8 cellular contexts compared by ENCODE assay signal in the genomic region with DNA sequence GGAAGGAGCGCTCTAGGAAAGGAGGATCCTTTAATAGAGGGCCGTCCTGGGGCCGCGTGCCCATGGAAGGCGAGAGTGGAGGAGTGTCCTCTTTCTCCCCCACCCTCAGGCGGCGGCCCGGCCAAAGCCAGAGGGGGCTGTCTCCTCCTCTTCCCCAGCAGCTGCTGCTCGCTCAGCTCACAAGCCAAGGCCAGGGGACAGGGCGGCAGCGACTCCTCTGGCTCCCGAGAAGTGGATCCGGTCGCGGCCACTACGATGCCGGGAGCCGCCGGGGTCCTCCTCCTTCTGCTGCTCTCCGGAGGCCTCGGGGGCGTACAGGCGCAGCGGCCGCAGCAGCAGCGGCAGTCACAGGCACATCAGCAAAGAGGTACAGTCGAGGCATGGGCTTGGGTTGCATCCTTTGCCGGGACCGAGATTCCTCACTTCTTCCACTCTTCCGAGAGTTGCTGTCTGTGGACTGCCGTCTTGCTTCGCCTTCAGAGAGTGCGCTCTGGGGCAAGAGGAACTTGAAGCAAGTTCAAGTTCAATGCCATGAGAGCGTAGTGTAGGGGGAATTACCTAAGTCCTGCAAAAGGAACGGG. TPM values are rescaled to one million over a fixed set of nuclear protein-coding genes. Genes with fewer than 3 reads are reported as not detected.
DNase-seq lines count a peak whose midpoint lies in the region; ATAC-seq and TF ChIP-seq lines count a peak whose summit lies in the region.

Gene LAMA2, plus strand, starts transcription at position 148 of the 581 bp plus-strand sequence. Its CDS starts 108 bp downstream, at position 256.

- H3K9me3 ChIP-seq in A673 (ENCODE audit: low read depth, low read length, poor library complexity, severe bottlenecking) (no peaks in the 10 kb centered on the region), HUES64 (ENCODE audit: insufficient read depth, low read depth, low read length) (no peaks in the 10 kb centered on the region)

- BruUV-seq in A673 (replicated peaks; lab: Mats Ljungman, UMichigan) = no TSS peak

- no peak for TF ChIP-seq CTCF in A673 (conservative IDR thresholded peaks at IDR 0.05; ENCODE audit: low read depth, low read length)
- peak in 52 of 56 donors; percentile 16 to 72 (median 48) for TF ChIP-seq CTCF in dorsolateral prefrontal cortex (IDR thresholded peaks at IDR 0.05 in 54 of 56, conservative IDR thresholded peaks at IDR 0.05 in 2 of 56; ENCODE audit: low read depth in 1 of 56, partially characterized antibody in 56 of 56)

- H3K27me3 ChIP-seq in A673 (replicated peaks; ENCODE audit: insufficient read depth, low read depth, low read length, poor library complexity) (no peaks in the 10 kb centered on the region), HUES64 (ENCODE audit: insufficient read depth, low read length) (peaks cover 10% of the 10 kb centered on the region; the same call in 1 of the 2 replicates), dorsolateral prefrontal cortex (no peaks in the 10 kb centered on the region)

- H3K9ac ChIP-seq in HUES64 (ENCODE audit: low read depth, low read length) = peak within 1 kb of the TSS; percentile 53

- no peak within 1 kb of the TSS for H3K27ac Mint-ChIP-seq in stimulated activated effector memory CD8-positive, alpha-beta T cell treated with anti-CD3 and anti-CD28 coated beads, Interleukin-12 subunit alpha, Interleukin-12 subunit beta, amount 100 ng/mL, for 72 hours
- H3K27ac Mint-ChIP-seq in activated T-helper 1 cell treated with anti-CD3 and anti-CD28 coated beads, Interleukin-12 subunit alpha, Interleukin-12 subunit beta, Interleukin-2, Interleukin-4 antibody, amounts not matched to agents 30 ng/mL and 10 ng/mL and 1 ng/mL, durations not matched to agents 14 hours and 24 hours and 36 hours = no peak within 1 kb of the TSS

- H3K36me3 ChIP-seq in A673 (ENCODE audit: insufficient read depth, low read length, poor library complexity, severe bottlenecking) (no peaks in the 10 kb centered on the region), HUES64 (ENCODE audit: insufficient read depth, low read length) (no peaks in the 10 kb centered on the region)

- intact Hi-C loops in A673 (cut with micrococcal nuclease; ENCODE audit: unreplicated experiment) = no loop called here
- intact Hi-C loops in dorsolateral prefrontal cortex (cut with DNase I) = loop anchor here in 1 of 2 donors (5.0 kb wide), 1 partner anchor 61 kb away; no protein-coding TSS in a partner anchor
- intact Hi-C loops in activated T-helper 1 cell treated with anti-CD3 and anti-CD28 coated beads, Interleukin-12 subunit alpha, Interleukin-12 subunit beta, Interleukin-2, Interleukin-4 antibody, amounts not matched to agents 30 ng/mL and 10 ng/mL and 1 ng/mL, durations not matched to agents 14 hours and 24 hours and 36 hours (cut with micrococcal nuclease) = no loop called here

- H3K9me3 Mint-ChIP-seq in stimulated activated effector memory CD8-positive, alpha-beta T cell treated with anti-CD3 and anti-CD28 coated beads, Interleukin-12 subunit alpha, Interleukin-12 subunit beta, amount 100 ng/mL, for 72 hours = no peaks in the 10 kb centered on the region
- H3K9me3 Mint-ChIP-seq in activated T-helper 1 cell treated with anti-CD3 and anti-CD28 coated beads, Interleukin-12 subunit alpha, Interleukin-12 subunit beta, Interleukin-2, Interleukin-4 antibody, amounts not matched to agents 30 ng/mL and 10 ng/mL and 1 ng/mL, durations not matched to agents 14 hours and 24 hours and 36 hours = no peaks in the 10 kb centered on the region

- H3K4me1 ChIP-seq in A673 (ENCODE audit: insufficient read depth, low read length, poor library complexity, severe bottlenecking) (no peaks in the 10 kb centered on the region), HUES64 (ENCODE audit: insufficient read depth, low read length) (peaks cover 10% of the 10 kb centered on the region)

- peak; percentile 4 for DNase-seq in A673 (ENCODE audit: low spot score)
- peak; percentile 22 to 80 (median 66) for DNase-seq in dorsolateral prefrontal cortex
- DNase-seq in left lobe of liver (ENCODE audit: low spot score) = peak; percentile 46
- DNase-seq in stimulated activated effector memory CD8-positive, alpha-beta T cell treated with anti-CD3 and anti-CD28 coated beads, Interleukin-12 subunit alpha, Interleukin-12 subunit beta, amount 100 ng/mL, for 72 hours (ENCODE audit: low spot score in 2 of 2) = no peak
- DNase-seq in activated CD4-positive, alpha-beta T cell treated with anti-CD3 and anti-CD28 coated beads for 4 hours = no peak
- DNase-seq in activated T-helper 1 cell treated with anti-CD3 and anti-CD28 coated beads, Interleukin-12 subunit alpha, Interleukin-12 subunit beta, Interleukin-2, Interleukin-4 antibody, amounts not matched to agents 30 ng/mL and 10 ng/mL and 1 ng/mL, durations not matched to agents 14 hours and 24 hours and 36 hours (ENCODE audit: low spot score) = no peak
- no peak for DNase-seq in Kasumi-1 (lab: John Stamatoyannopoulos, UW)

- H3K4me3 Mint-ChIP-seq in stimulated activated effector memory CD8-positive, alpha-beta T cell treated with anti-CD3 and anti-CD28 coated beads, Interleukin-12 subunit alpha, Interleukin-12 subunit beta, amount 100 ng/mL, for 72 hours = peak within 1 kb of the TSS; percentile 45
- no peak within 1 kb of the TSS for H3K4me3 Mint-ChIP-seq in activated T-helper 1 cell treated with anti-CD3 and anti-CD28 coated beads, Interleukin-12 subunit alpha, Interleukin-12 subunit beta, Interleukin-2, Interleukin-4 antibody, amounts not matched to agents 30 ng/mL and 10 ng/mL and 1 ng/mL, durations not matched to agents 14 hours and 24 hours and 36 hours

- ATAC-seq in left lobe of liver = peak; percentile 66
- peak; percentile 63 for ATAC-seq in stimulated activated effector memory CD8-positive, alpha-beta T cell treated with anti-CD3 and anti-CD28 coated beads, Interleukin-12 subunit alpha, Interleukin-12 subunit beta, amount 100 ng/mL, for 72 hours

- peaks cover 15% of the 10 kb centered on the region for H3K4me1 Mint-ChIP-seq in stimulated activated effector memory CD8-positive, alpha-beta T cell treated with anti-CD3 and anti-CD28 coated beads, Interleukin-12 subunit alpha, Interleukin-12 subunit beta, amount 100 ng/mL, for 72 hours
- no peaks in the 10 kb centered on the region for H3K4me1 Mint-ChIP-seq in activated T-helper 1 cell treated with anti-CD3 and anti-CD28 coated beads, Interleukin-12 subunit alpha, Interleukin-12 subunit beta, Interleukin-2, Interleukin-4 antibody, amounts not matched to agents 30 ng/mL and 10 ng/mL and 1 ng/mL, durations not matched to agents 14 hours and 24 hours and 36 hours (ENCODE audit: low read depth)

- CTCF ChIA-PET in A673 (lab: Charles Lee) = no interaction called here

- H3K27ac ChIP-seq in A673 (ENCODE audit: low read depth, low read length, poor library complexity, severe bottlenecking) (no peak within 1 kb of the TSS), HUES64 (ENCODE audit: low read depth, low read length) (0 out of 2 replicates have a peak within 1 kb of the TSS, but pooled peaks have one; percentile 7), dorsolateral prefrontal cortex (peak within 1 kb of the TSS in 55 of 59 donors; percentile 1 to 87 (median 69))

- no peaks in the 10 kb centered on the region for H3K36me3 Mint-ChIP-seq in stimulated activated effector memory CD8-positive, alpha-beta T cell treated with anti-CD3 and anti-CD28 coated beads, Interleukin-12 subunit alpha, Interleukin-12 subunit beta, amount 100 ng/mL, for 72 hours
- no peaks in the 10 kb centered on the region for H3K36me3 Mint-ChIP-seq in activated T-helper 1 cell treated with anti-CD3 and anti-CD28 coated beads, Interleukin-12 subunit alpha, Interleukin-12 subunit beta, Interleukin-2, Interleukin-4 antibody, amounts not matched to agents 30 ng/mL and 10 ng/mL and 1 ng/mL, durations not matched to agents 14 hours and 24 hours and 36 hours (ENCODE audit: low read depth)

- H3K4me3 ChIP-seq in A673 (ENCODE audit: low read depth, low read length, poor library complexity, severe bottlenecking) = no peak within 1 kb of the TSS
- H3K4me3 ChIP-seq in HUES64 (ENCODE audit: low read length) = peak within 1 kb of the TSS; percentile 71
- peak within 1 kb of the TSS; percentile 41 to 84 (median 65) for H3K4me3 ChIP-seq in dorsolateral prefrontal cortex

- 3% methylated on average over 35 of the region's 35 CpGs for WGBS in HUES64

- H3K27me3 Mint-ChIP-seq in activated T-helper 1 cell treated with anti-CD3 and anti-CD28 coated beads, Interleukin-12 subunit alpha, Interleukin-12 subunit beta, Interleukin-2, Interleukin-4 antibody, amounts not matched to agents 30 ng/mL and 10 ng/mL and 1 ng/mL, durations not matched to agents 14 hours and 24 hours and 36 hours (ENCODE audit: insufficient read depth) = peaks cover 24% of the 10 kb centered on the region

- POLR2A ChIA-PET in A673 (lab: Charles Lee; ENCODE audit: low non-redundant PET) = no interaction called here

RNA-seq across cellular contexts. Expression of gene LAMA2, which starts in this region (rescaled TPM):
- total RNA-seq in A673 (2021) (2.2 TPM in 2 replicates), dorsolateral prefrontal cortex (10 to 100 TPM; 13.1 to 53.0 (median 24.1) TPM), left lobe of liver (5.3 TPM)
- 2.2 TPM for polyA plus RNA-seq in HUES64 (2013, experiment 1 of 2)
- 1.5 TPM for polyA plus RNA-seq in HUES64 (2013, experiment 2 of 2)
- 0.65 and 0.73 TPM in 2 replicates for total RNA-seq in activated T-helper 1 cell treated with anti-CD3 and anti-CD28 coated beads, Interleukin-12 subunit alpha, Interleukin-12 subunit beta, Interleukin-2, Interleukin-4 antibody, amounts not matched to agents 30 ng/mL and 10 ng/mL and 1 ng/mL, durations not matched to agents 14 hours and 24 hours and 36 hours

Comparison
In these comparisons a context has a peak if more than half of its experiments do, and no peak if none do; other contexts are left out.
1. DNase-seq: peak in A673 (single experiment), dorsolateral prefrontal cortex (10 of 10) and left lobe of liver (single experiment); none in stimulated activated effector memory CD8-positive, alpha-beta T cell treated with anti-CD3 and anti-CD28 coated beads, Interleukin-12 subunit alpha, Interleukin-12 subunit beta, amount 100 ng/mL, for 72 hours (0 of 2), activated CD4-positive, alpha-beta T cell treated with anti-CD3 and anti-CD28 coated beads for 4 hours (0 of 2), activated T-helper 1 cell treated with anti-CD3 and anti-CD28 coated beads, Interleukin-12 subunit alpha, Interleukin-12 subunit beta, Interleukin-2, Interleukin-4 antibody, amounts not matched to agents 30 ng/mL and 10 ng/mL and 1 ng/mL, durations not matched to agents 14 hours and 24 hours and 36 hours (single experiment) and Kasumi-1 (0 of 2).